In genomic region chr1:204104331-204105222, GRCh38 we compare ENCODE assay signal across 8 cellular contexts. TPM values are rescaled to one million over a fixed set of nuclear protein-coding genes. Genes with fewer than 3 reads are reported as not detected.
A peak's percentile ranks its signal among the peaks of the same experiment; 100 is the strongest.
DNase-seq lines count a peak whose midpoint lies in the region; ATAC-seq and TF ChIP-seq lines count a peak whose summit lies in the region.

No MANE protein-coding gene starts in this region.

- ATAC-seq in mucosa of descending colon (peak; percentile 91), HG03565 (IDR thresholded peaks at IDR 0.05; ENCODE audit: unreplicated experiment) (no peak), GM21619 (IDR thresholded peaks at IDR 0.05; ENCODE audit: unreplicated experiment) (no peak)

- peaks cover 23 to 28% (median 24%) of the 10 kb centered on the region in 3 donors for H3K4me1 Mint-ChIP-seq in IgD-negative memory B cell
- H3K4me1 Mint-ChIP-seq in MCF 10A (ENCODE audit: insufficient read depth, unreplicated experiment) = peaks cover 27% of the 10 kb centered on the region

- TF ChIP-seq CTCF in MCF 10A (IDR thresholded peaks at IDR 0.05; ENCODE audit: unreplicated experiment) = no peak
- TF ChIP-seq CTCF in mucosa of descending colon (IDR thresholded peaks at IDR 0.05) = no peak

- no peaks in the 10 kb centered on the region for H3K9me3 Mint-ChIP-seq in IgD-negative memory B cell
- no peaks in the 10 kb centered on the region for H3K9me3 Mint-ChIP-seq in MCF 10A (ENCODE audit: unreplicated experiment)

- peak overlapping the region; percentile 36 for H3K9ac ChIP-seq in BLaER1

- H3K27me3 Mint-ChIP-seq in IgD-negative memory B cell (peaks cover 3% of the 10 kb centered on the region), MCF 10A (ENCODE audit: insufficient read depth, unreplicated experiment) (no peaks in the 10 kb centered on the region)

- H3K27me3 ChIP-seq in BLaER1 = no peaks in the 10 kb centered on the region

- H3K4me3 Mint-ChIP-seq in IgD-negative memory B cell (peak overlapping the region; percentile 4 to 74 (median 62)), MCF 10A (ENCODE audit: unreplicated experiment) (no peak overlapping the region)

- BruUV-seq in MCF 10A (replicated peaks; lab: Mats Ljungman, UMichigan) = no TSS peak

- peaks cover 50% of the 10 kb centered on the region for H3K4me1 ChIP-seq in BLaER1
- peaks cover 25% of the 10 kb centered on the region for H3K4me1 ChIP-seq in mucosa of descending colon (ENCODE audit: low read depth)

- peak overlapping the region; percentile 42 for H3K4me3 ChIP-seq in BLaER1
- H3K4me3 ChIP-seq in mucosa of descending colon = no peak overlapping the region

- H4K20me1 ChIP-seq in BLaER1 = no peaks in the 10 kb centered on the region

- intact Hi-C loops in MCF 10A (cut with micrococcal nuclease) (no loop called here), mucosa of descending colon (cut with DNase I, micrococcal nuclease) (no loop called here)

- H3K27ac ChIP-seq in BLaER1 = peak overlapping the region; percentile 80

- H3K36me3 Mint-ChIP-seq in IgD-negative memory B cell = no peaks in the 10 kb centered on the region
- peaks cover 5% of the 10 kb centered on the region for H3K36me3 Mint-ChIP-seq in MCF 10A (ENCODE audit: insufficient read depth, unreplicated experiment)

- peak; percentile 62 for DNase-seq in MCF 10A (ENCODE audit: unreplicated experiment)
- DNase-seq in mucosa of descending colon = peak; percentile 68 to 75 (median 73)
- DNase-seq in NCI-H82 treated with DMSO at 0.1 percent for 48 hours (lab: John Stamatoyannopoulos, UW; ENCODE audit: unreplicated experiment) = no peak
- DNase-seq in SHP77 treated with DMSO at 0.1 percent for 48 hours (lab: John Stamatoyannopoulos, UW) = no peak

- CTCF ChIA-PET in MCF 10A (lab: Yijun Ruan, JAX) = interaction anchor here (0.6 to 1.1 kb wide), 3 partner anchors 8 to 239 kb away, joined by 3 to 5 read pairs (median 4); no protein-coding TSS in a partner anchor

- H3K36me3 ChIP-seq in BLaER1 (no peaks in the 10 kb centered on the region), mucosa of descending colon (ENCODE audit: low read depth) (no peaks in the 10 kb centered on the region)

- POLR2A ChIA-PET in MCF 10A (lab: Yijun Ruan, JAX) = no interaction called here

- peak overlapping the region; percentile 18 to 69 (median 20) for H3K27ac Mint-ChIP-seq in IgD-negative memory B cell
- H3K27ac Mint-ChIP-seq in MCF 10A (ENCODE audit: low read depth, unreplicated experiment) = peak overlapping the region; percentile 52

- peak overlapping the region; percentile 82 for H3K4me2 ChIP-seq in BLaER1

- H3K9me3 ChIP-seq in BLaER1 (no peaks in the 10 kb centered on the region), mucosa of descending colon (no peaks in the 10 kb centered on the region)

RNA-seq across cellular contexts. Expression of gene SOX13, which starts 31.7 kb away (rescaled TPM):
- 0.33 TPM for polyA plus RNA-seq in IgD-negative memory B cell
- total RNA-seq in MCF 10A (2022) (23.7 and 32.8 TPM in 2 replicates), mucosa of descending colon (10 to 100 TPM; 39.8 to 69.2 (median 40.7) TPM)

RNA-seq across cellular contexts. Expression of gene ETNK2, which starts 47.3 kb away (rescaled TPM):
- polyA plus RNA-seq in IgD-negative memory B cell = 1.5 TPM
- total RNA-seq in MCF 10A (2022) = 6.7 and 9.5 TPM in 2 replicates
- total RNA-seq in mucosa of descending colon = 1 to 10 TPM in 2 of 3 donors, under 1 TPM in 1; 0.20 to 6.8 (median 2.1) TPM

Comparison
In these comparisons a context has a peak if more than half of its experiments do, and no peak if none do; other contexts are left out.
1. DNase-seq: peak in MCF 10A (single experiment) and mucosa of descending colon (3 of 3); none in NCI-H82 treated with DMSO at 0.1 percent for 48 hours (single experiment) and SHP77 treated with DMSO at 0.1 percent for 48 hours (single experiment).